8 cellular contexts compared by ENCODE assay signal in genomic region chr16:31142109-31143035, GRCh38. TPM values are rescaled to one million over a fixed set of nuclear protein-coding genes. Genes with fewer than 3 reads are reported as not detected.
DNase-seq lines count a peak whose midpoint lies in the region; ATAC-seq, FAIRE-seq and TF ChIP-seq lines count a peak whose summit lies in the region.

No MANE protein-coding gene starts in this region.

- H2AFZ ChIP-seq in HepG2 (ENCODE audit: low read length): peak overlapping the region; percentile 75

- peak; percentile 99 for TF ChIP-seq RAD21 in HepG2 (CRISPR knock-in tag; IDR thresholded peaks at IDR 0.05)

- intact Hi-C loops in dendritic cell treated with granulocyte-macrophage colony-stimulating factor and Interleukin-4, amounts not matched to agents 40 ng/mL and 50 ng/mL, for 4 days (cut with micrococcal nuclease): loop anchor here (1.0 to 5.0 kb wide), 3 partner anchors 24 to 68 kb away; partner anchors contain the start of genes BCKDK, ZNF646 and ZNF668
- intact Hi-C loops in HepG2 (cut with micrococcal nuclease; ENCODE audit: unreplicated experiment): loop anchor here (1.0 to 10.0 kb wide), 7 partner anchors 25 to 188 kb away; partner anchors contain the start of genes HSD3B7, KAT8, SETD1A and ZNF646

- peaks cover 65% of the 10 kb centered on the region for H3K4me1 ChIP-seq in HepG2 (ENCODE audit: insufficient read depth, low read length)

- no TSS peak for BruUV-seq in HepG2 (replicated peaks; lab: Mats Ljungman, UMichigan)

- no peak for TF ChIP-seq POLR2A in HepG2 (IDR thresholded peaks at IDR 0.05; ENCODE audit: insufficient read depth in 1 of 2, low read depth in 2 of 2, low read length in 2 of 2)

- CTCF ChIA-PET in activated CD4-positive, alpha-beta T cell treated with anti-CD3 and anti-CD28 coated beads, Interleukin-2, amount 10 ng/mL, durations not matched to agents 7 days and 5 days (lab: Charles Lee): interaction anchor here (0.6 to 3.0 kb wide), 63 partner anchors 8 to 726 kb away, joined by 3 to 47 read pairs (median 5); partner anchors contain the start of genes ARMC5, BCKDK, FUS and HSD3B7
- CTCF ChIA-PET in HepG2 (lab: Yijun Ruan, JAX; ENCODE audit: low intra/inter-chr PET ratio, low total read pairs): interaction anchor here (1.2 to 1.9 kb wide), 2 partner anchors 37 to 117 kb away, joined by 3 to 9 read pairs; no protein-coding TSS in a partner anchor

- peak; percentile 50 for FAIRE-seq in HepG2 (lab: Jason Lieb, UNC)

- peaks cover 3% of the 10 kb centered on the region for H3K27me3 Mint-ChIP-seq in activated CD4-positive, alpha-beta T cell treated with anti-CD3 and anti-CD28 coated beads, Interleukin-2, amount 10 ng/mL, durations not matched to agents 7 days and 5 days
- H3K27me3 Mint-ChIP-seq in dendritic cell treated with granulocyte-macrophage colony-stimulating factor and Interleukin-4, amounts not matched to agents 40 ng/mL and 50 ng/mL, for 4 days: no peaks in the 10 kb centered on the region

- peak overlapping the region; percentile 91 for H3K4me2 ChIP-seq in HepG2 (ENCODE audit: low read depth, low read length)

- H3K27me3 ChIP-seq in HepG2 (ENCODE audit: control insufficient read depth in 1 of 2, insufficient read depth in 2 of 2, low read length in 2 of 2): peaks cover 0 to 15% of the 10 kb centered on the region in 2 experiments; a peak in 3 of 5 replicates

- in situ Hi-C loops in HepG2 (cut with HindIII; ENCODE audit: extremely low pct_ligation_motif_present, low pct_unique_long_range_greater_than_20kb): no loop called here

- H3K27ac ChIP-seq in C4-2B (peak overlapping the region; percentile 87), HepG2 (ENCODE audit: extremely low read length, insufficient read depth, low read length) (peak overlapping the region; percentile 80)

- no peaks in the 10 kb centered on the region for H3K79me2 ChIP-seq in HepG2 (ENCODE audit: insufficient read depth, low read length)

- H4K20me1 ChIP-seq in HepG2 (ENCODE audit: insufficient read depth, low read length): no peaks in the 10 kb centered on the region

- WGBS in HepG2 (ENCODE audit: low lambda C conversion rate): 34% methylated on average over 72 of the region's 92 CpGs

- ATAC-seq in GM19372 (IDR thresholded peaks at IDR 0.05; ENCODE audit: low read depth, unreplicated experiment): peak; percentile 84
- peak; percentile 86 for ATAC-seq in HG03521 (IDR thresholded peaks at IDR 0.05; ENCODE audit: unreplicated experiment)
- peak; percentile 74 for ATAC-seq in HepG2

- POLR2A ChIA-PET in activated CD4-positive, alpha-beta T cell treated with anti-CD3 and anti-CD28 coated beads, Interleukin-2, amount 10 ng/mL, durations not matched to agents 7 days and 5 days (lab: Charles Lee): interaction anchor here (0.5 to 1.9 kb wide), 4 partner anchors 13 to 265 kb away, joined by 4 to 9 read pairs (median 6); partner anchors contain the start of genes FUS and KAT8
- POLR2A ChIA-PET in HepG2 (lab: Yijun Ruan, JAX): interaction anchor here (0.6 to 11.4 kb wide), 38 partner anchors 9 to 571 kb away, joined by 3 to 275 read pairs (median 5); partner anchors contain the start of genes ARMC5, BCKDK, FUS and HSD3B7

- peak overlapping the region; percentile 67 for H3K9ac ChIP-seq in HepG2 (ENCODE audit: insufficient read depth, low read depth, low read length)

- no peaks in the 10 kb centered on the region for H3K36me3 Mint-ChIP-seq in activated CD4-positive, alpha-beta T cell treated with anti-CD3 and anti-CD28 coated beads, Interleukin-2, amount 10 ng/mL, durations not matched to agents 7 days and 5 days (ENCODE audit: low read depth)
- peaks cover 54% of the 10 kb centered on the region for H3K36me3 Mint-ChIP-seq in dendritic cell treated with granulocyte-macrophage colony-stimulating factor and Interleukin-4, amounts not matched to agents 40 ng/mL and 50 ng/mL, for 4 days (ENCODE audit: low read depth)

- H3K9me3 ChIP-seq in HepG2 (ENCODE audit: low read length): no peaks in the 10 kb centered on the region

- peak overlapping the region; percentile 39 to 77 (median 64) for H3K4me3 ChIP-seq in HepG2 (replicated peaks in 1 of 3; ENCODE audit: insufficient read depth in 1 of 3, low read depth in 2 of 3, low read length in 3 of 3)

- H3K4me1 Mint-ChIP-seq in activated CD4-positive, alpha-beta T cell treated with anti-CD3 and anti-CD28 coated beads, Interleukin-2, amount 10 ng/mL, durations not matched to agents 7 days and 5 days: peaks cover 27% of the 10 kb centered on the region
- peaks cover 66% of the 10 kb centered on the region for H3K4me1 Mint-ChIP-seq in dendritic cell treated with granulocyte-macrophage colony-stimulating factor and Interleukin-4, amounts not matched to agents 40 ng/mL and 50 ng/mL, for 4 days (ENCODE audit: low read depth)

- TF ChIP-seq CTCF in C4-2B (conservative IDR thresholded peaks at IDR 0.05): peak; percentile 98
- TF ChIP-seq CTCF in HepG2 (CRISPR knock-in tag; IDR thresholded peaks at IDR 0.05): peak; percentile 98

- DNase-seq in NCI-H526 treated with DMSO at 0.1 percent for 48 hours (lab: John Stamatoyannopoulos, UW) (peak; percentile 95), HepG2 (ENCODE audit: low spot score) (peak; percentile 98)
- DNase-seq in activated CD4-positive, alpha-beta T cell treated with anti-CD3 and anti-CD28 coated beads, Interleukin-2, amount 10 ng/mL, durations not matched to agents 7 days and 5 days: peak; percentile 98
- peak; percentile 97 for DNase-seq in stimulated activated CD4-positive, alpha-beta T cell treated with anti-CD3 and anti-CD28 coated beads, Interleukin-2, amount 100 ng/mL, for 48 hours

- peak overlapping the region; percentile 86 for H3K27ac Mint-ChIP-seq in activated CD4-positive, alpha-beta T cell treated with anti-CD3 and anti-CD28 coated beads, Interleukin-2, amount 10 ng/mL, durations not matched to agents 7 days and 5 days
- H3K27ac Mint-ChIP-seq in dendritic cell treated with granulocyte-macrophage colony-stimulating factor and Interleukin-4, amounts not matched to agents 40 ng/mL and 50 ng/mL, for 4 days: peak overlapping the region; percentile 89

- no peaks in the 10 kb centered on the region for H3K36me3 ChIP-seq in HepG2 (replicated peaks in 1 of 2; ENCODE audit: control insufficient read depth in 1 of 2, insufficient read depth in 2 of 2, low read length in 2 of 2)

- no peaks in the 10 kb centered on the region for H3K9me3 Mint-ChIP-seq in activated CD4-positive, alpha-beta T cell treated with anti-CD3 and anti-CD28 coated beads, Interleukin-2, amount 10 ng/mL, durations not matched to agents 7 days and 5 days
- no peaks in the 10 kb centered on the region for H3K9me3 Mint-ChIP-seq in dendritic cell treated with granulocyte-macrophage colony-stimulating factor and Interleukin-4, amounts not matched to agents 40 ng/mL and 50 ng/mL, for 4 days

- peak overlapping the region; percentile 69 for H3K4me3 Mint-ChIP-seq in activated CD4-positive, alpha-beta T cell treated with anti-CD3 and anti-CD28 coated beads, Interleukin-2, amount 10 ng/mL, durations not matched to agents 7 days and 5 days
- H3K4me3 Mint-ChIP-seq in dendritic cell treated with granulocyte-macrophage colony-stimulating factor and Interleukin-4, amounts not matched to agents 40 ng/mL and 50 ng/mL, for 4 days: peak overlapping the region; percentile 65

- TF ChIP-seq EP300 in HepG2 (IDR thresholded peaks at IDR 0.05; ENCODE audit: low read depth in 2 of 2, low read length in 2 of 2): peak; percentile 26 to 27; a peak in 1 of 4 replicates
- peak; percentile 33; the same call in 1 of the 2 replicates for TF ChIP-seq EP300 in HepG2 (CRISPR knock-in tag; IDR thresholded peaks at IDR 0.05; ENCODE audit: borderline replicate concordance)

RNA-seq across cellular contexts. Expression of gene PRSS8, which starts 6.8 kb away (rescaled TPM):
- under 1 TPM in 1 of 2 experiments, not detected in 1; 0.17 TPM for total RNA-seq in activated CD4-positive, alpha-beta T cell treated with anti-CD3 and anti-CD28 coated beads, Interleukin-2, amount 10 ng/mL, durations not matched to agents 7 days and 5 days
- total RNA-seq in HepG2 (2016; rRNA removed; fragmentation: Illumina TruSeq; extraction: Trizol): 1.2 and 2.6 TPM in 2 replicates
- total RNA-seq in HepG2 (2016; cell fraction: cytosol; rRNA removed; fragmentation: Illumina TruSeq; extraction: Trizol; ENCODE audit: low read depth): 0.18 and 0.20 TPM in 2 replicates
- total RNA-seq in HepG2 (2016; cell fraction: insoluble cytoplasmic fraction; rRNA removed; fragmentation: Illumina TruSeq; extraction: Trizol): 1.4 and 2.9 TPM in 2 replicates
- 0.65 and 0.99 TPM in 2 replicates for total RNA-seq in HepG2 (2016; cell fraction: membrane; rRNA removed; fragmentation: Illumina TruSeq; extraction: Trizol)
- 3.0 and 3.8 TPM in 2 replicates for total RNA-seq in HepG2 (2016; cell fraction: nucleus; rRNA removed; fragmentation: Illumina TruSeq; extraction: Trizol)
- polyA plus RNA-seq in HepG2 (2011; rRNA removed): 7.2 and 20.0 TPM in 2 replicates
- polyA plus RNA-seq in HepG2 (2011; cell fraction: cytosol; rRNA removed): 11.2 and 11.7 TPM in 2 replicates
- 8.1 and 15.7 TPM in 2 replicates for polyA plus RNA-seq in HepG2 (2011; cell fraction: nucleus; rRNA removed)
- 12.5 and 34.4 TPM in 2 replicates for polyA plus RNA-seq in HepG2 (2012)
- 0.41 and 0.50 TPM in 2 replicates for polyA plus RNA-seq in HepG2 (2016; cell fraction: cytosol; fragmentation: Illumina TruSeq; extraction: Trizol; ENCODE audit: low read depth)
- polyA plus RNA-seq in HepG2 (2016; cell fraction: insoluble cytoplasmic fraction; fragmentation: Illumina TruSeq; extraction: Trizol; ENCODE audit: low read depth): 1.6 and 1.8 TPM in 2 replicates
- polyA plus RNA-seq in HepG2 (2016; cell fraction: membrane; fragmentation: Illumina TruSeq; extraction: Trizol; ENCODE audit: low read depth): 0.51 and 0.63 TPM in 2 replicates
- 6.6 and 8.0 TPM in 2 replicates for polyA plus RNA-seq in HepG2 (2016; cell fraction: nucleus; fragmentation: Illumina TruSeq; extraction: Trizol; ENCODE audit: insufficient read depth, low read depth)
- polyA minus RNA-seq in HepG2 (2011; rRNA and poly(A)+ RNA removed; ENCODE audit: low replicate concordance): 0.58 and 12.5 TPM in 2 replicates
- polyA minus RNA-seq in HepG2 (2011; cell fraction: cytosol; rRNA and poly(A)+ RNA removed): 5.5 and 9.5 TPM in 2 replicates
- polyA minus RNA-seq in HepG2 (2011; cell fraction: nucleus; rRNA and poly(A)+ RNA removed): 0.77 and 2.7 TPM in 2 replicates

RNA-seq across cellular contexts. Expression of gene PRSS36, which starts 7.5 kb away (rescaled TPM):
- 1 to 10 TPM in 1 of 2 experiments, under 1 TPM in 1; 0.89 to 1.7 TPM for total RNA-seq in activated CD4-positive, alpha-beta T cell treated with anti-CD3 and anti-CD28 coated beads, Interleukin-2, amount 10 ng/mL, durations not matched to agents 7 days and 5 days
- 1.1 and 1.5 TPM in 2 replicates for total RNA-seq in HepG2 (2016; rRNA removed; fragmentation: Illumina TruSeq; extraction: Trizol)
- total RNA-seq in HepG2 (2016; cell fraction: cytosol; rRNA removed; fragmentation: Illumina TruSeq; extraction: Trizol; ENCODE audit: low read depth): 2.5 and 3.6 TPM in 2 replicates
- total RNA-seq in HepG2 (2016; cell fraction: insoluble cytoplasmic fraction; rRNA removed; fragmentation: Illumina TruSeq; extraction: Trizol): 0.79 and 2.2 TPM in 2 replicates
- 3.2 and 4.8 TPM in 2 replicates for total RNA-seq in HepG2 (2016; cell fraction: membrane; rRNA removed; fragmentation: Illumina TruSeq; extraction: Trizol)
- total RNA-seq in HepG2 (2016; cell fraction: nucleus; rRNA removed; fragmentation: Illumina TruSeq; extraction: Trizol): 1.1 and 1.8 TPM in 2 replicates
- 2.1 and 2.7 TPM in 2 replicates for polyA plus RNA-seq in HepG2 (2011; rRNA removed)
- polyA plus RNA-seq in HepG2 (2011; cell fraction: cytosol; rRNA removed): 0.95 and 2.1 TPM in 2 replicates
- polyA plus RNA-seq in HepG2 (2011; cell fraction: nucleus; rRNA removed): 1.9 and 2.8 TPM in 2 replicates
- 0.71 and 1.5 TPM in 2 replicates for polyA plus RNA-seq in HepG2 (2012)
- 2.1 and 2.2 TPM in 2 replicates for polyA plus RNA-seq in HepG2 (2016; cell fraction: cytosol; fragmentation: Illumina TruSeq; extraction: Trizol; ENCODE audit: low read depth)
- 2.1 and 2.5 TPM in 2 replicates for polyA plus RNA-seq in HepG2 (2016; cell fraction: insoluble cytoplasmic fraction; fragmentation: Illumina TruSeq; extraction: Trizol; ENCODE audit: low read depth)
- 0.93 and 4.0 TPM in 2 replicates for polyA plus RNA-seq in HepG2 (2016; cell fraction: membrane; fragmentation: Illumina TruSeq; extraction: Trizol; ENCODE audit: low read depth)
- polyA plus RNA-seq in HepG2 (2016; cell fraction: nucleus; fragmentation: Illumina TruSeq; extraction: Trizol; ENCODE audit: insufficient read depth, low read depth): 1.3 and 3.1 TPM in 2 replicates
- 0.76 and 9.9 TPM in 2 replicates for polyA minus RNA-seq in HepG2 (2011; rRNA and poly(A)+ RNA removed; ENCODE audit: low replicate concordance)
- 0.20 and 0.44 TPM in 2 replicates for polyA minus RNA-seq in HepG2 (2011; cell fraction: cytosol; rRNA and poly(A)+ RNA removed)
- 1.3 TPM in 1 of 2 replicates, not detected in the other for polyA minus RNA-seq in HepG2 (2011; cell fraction: nucleus; rRNA and poly(A)+ RNA removed)

RNA-seq across cellular contexts. Expression of gene KAT8, which starts 24.9 kb away (rescaled TPM):
- 10 to 100 TPM; 63.4 to 67.7 TPM for total RNA-seq in activated CD4-positive, alpha-beta T cell treated with anti-CD3 and anti-CD28 coated beads, Interleukin-2, amount 10 ng/mL, durations not matched to agents 7 days and 5 days
- 69.5 and 79.0 TPM in 2 replicates for total RNA-seq in HepG2 (2016; rRNA removed; fragmentation: Illumina TruSeq; extraction: Trizol)
- total RNA-seq in HepG2 (2016; cell fraction: cytosol; rRNA removed; fragmentation: Illumina TruSeq; extraction: Trizol; ENCODE audit: low read depth): 35.7 and 36.8 TPM in 2 replicates
- total RNA-seq in HepG2 (2016; cell fraction: insoluble cytoplasmic fraction; rRNA removed; fragmentation: Illumina TruSeq; extraction: Trizol): 66.0 and 82.2 TPM in 2 replicates
- total RNA-seq in HepG2 (2016; cell fraction: membrane; rRNA removed; fragmentation: Illumina TruSeq; extraction: Trizol): 28.5 and 33.0 TPM in 2 replicates
- 42.9 and 51.1 TPM in 2 replicates for total RNA-seq in HepG2 (2016; cell fraction: nucleus; rRNA removed; fragmentation: Illumina TruSeq; extraction: Trizol)
- polyA plus RNA-seq in HepG2 (2011; rRNA removed): 84.2 and 85.3 TPM in 2 replicates
- 59.8 and 72.8 TPM in 2 replicates for polyA plus RNA-seq in HepG2 (2011; cell fraction: cytosol; rRNA removed)
- 112 and 113 TPM in 2 replicates for polyA plus RNA-seq in HepG2 (2011; cell fraction: nucleus; rRNA removed)
- 49.1 and 52.0 TPM in 2 replicates for polyA plus RNA-seq in HepG2 (2012)
- polyA plus RNA-seq in HepG2 (2016; cell fraction: cytosol; fragmentation: Illumina TruSeq; extraction: Trizol; ENCODE audit: low read depth): 5.9 and 6.1 TPM in 2 replicates
- polyA plus RNA-seq in HepG2 (2016; cell fraction: insoluble cytoplasmic fraction; fragmentation: Illumina TruSeq; extraction: Trizol; ENCODE audit: low read depth): 58.7 and 63.1 TPM in 2 replicates
- 13.2 and 14.8 TPM in 2 replicates for polyA plus RNA-seq in HepG2 (2016; cell fraction: membrane; fragmentation: Illumina TruSeq; extraction: Trizol; ENCODE audit: low read depth)
- 86.8 and 87.6 TPM in 2 replicates for polyA plus RNA-seq in HepG2 (2016; cell fraction: nucleus; fragmentation: Illumina TruSeq; extraction: Trizol; ENCODE audit: insufficient read depth, low read depth)
- polyA minus RNA-seq in HepG2 (2011; rRNA and poly(A)+ RNA removed; ENCODE audit: low replicate concordance): 37.8 and 50.2 TPM in 2 replicates
- polyA minus RNA-seq in HepG2 (2011; cell fraction: cytosol; rRNA and poly(A)+ RNA removed): 25.3 and 26.2 TPM in 2 replicates
- 37.3 and 44.0 TPM in 2 replicates for polyA minus RNA-seq in HepG2 (2011; cell fraction: nucleus; rRNA and poly(A)+ RNA removed)

RNA-seq across cellular contexts. Expression of gene BCKDK, which starts 34.2 kb away (rescaled TPM):
- 10 to 100 TPM; 23.0 to 23.5 TPM for total RNA-seq in activated CD4-positive, alpha-beta T cell treated with anti-CD3 and anti-CD28 coated beads, Interleukin-2, amount 10 ng/mL, durations not matched to agents 7 days and 5 days
- 24.9 and 25.2 TPM in 2 replicates for total RNA-seq in HepG2 (2016; rRNA removed; fragmentation: Illumina TruSeq; extraction: Trizol)
- total RNA-seq in HepG2 (2016; cell fraction: cytosol; rRNA removed; fragmentation: Illumina TruSeq; extraction: Trizol; ENCODE audit: low read depth): 25.2 and 38.0 TPM in 2 replicates
- total RNA-seq in HepG2 (2016; cell fraction: insoluble cytoplasmic fraction; rRNA removed; fragmentation: Illumina TruSeq; extraction: Trizol): 21.6 and 21.9 TPM in 2 replicates
- 42.8 and 61.6 TPM in 2 replicates for total RNA-seq in HepG2 (2016; cell fraction: membrane; rRNA removed; fragmentation: Illumina TruSeq; extraction: Trizol)
- total RNA-seq in HepG2 (2016; cell fraction: nucleus; rRNA removed; fragmentation: Illumina TruSeq; extraction: Trizol): 12.9 and 14.9 TPM in 2 replicates
- 42.6 and 54.2 TPM in 2 replicates for polyA plus RNA-seq in HepG2 (2011; rRNA removed)
- 29.2 and 38.9 TPM in 2 replicates for polyA plus RNA-seq in HepG2 (2011; cell fraction: cytosol; rRNA removed)
- polyA plus RNA-seq in HepG2 (2011; cell fraction: nucleus; rRNA removed): 119 and 127 TPM in 2 replicates
- polyA plus RNA-seq in HepG2 (2012): 36.4 and 39.6 TPM in 2 replicates
- 61.2 and 88.9 TPM in 2 replicates for polyA plus RNA-seq in HepG2 (2016; cell fraction: cytosol; fragmentation: Illumina TruSeq; extraction: Trizol; ENCODE audit: low read depth)
- 38.3 and 44.6 TPM in 2 replicates for polyA plus RNA-seq in HepG2 (2016; cell fraction: insoluble cytoplasmic fraction; fragmentation: Illumina TruSeq; extraction: Trizol; ENCODE audit: low read depth)
- 82.3 and 100 TPM in 2 replicates for polyA plus RNA-seq in HepG2 (2016; cell fraction: membrane; fragmentation: Illumina TruSeq; extraction: Trizol; ENCODE audit: low read depth)
- polyA plus RNA-seq in HepG2 (2016; cell fraction: nucleus; fragmentation: Illumina TruSeq; extraction: Trizol; ENCODE audit: insufficient read depth, low read depth): 34.1 and 38.8 TPM in 2 replicates
- 34.7 and 50.5 TPM in 2 replicates for polyA minus RNA-seq in HepG2 (2011; rRNA and poly(A)+ RNA removed; ENCODE audit: low replicate concordance)
- polyA minus RNA-seq in HepG2 (2011; cell fraction: cytosol; rRNA and poly(A)+ RNA removed): 23.9 and 34.2 TPM in 2 replicates
- polyA minus RNA-seq in HepG2 (2011; cell fraction: nucleus; rRNA and poly(A)+ RNA removed): 25.6 and 37.4 TPM in 2 replicates

RNA-seq across cellular contexts. Expression of gene FUS, which starts 37.6 kb away (rescaled TPM):
- 100 to 1,000 TPM; 552 to 581 TPM for total RNA-seq in activated CD4-positive, alpha-beta T cell treated with anti-CD3 and anti-CD28 coated beads, Interleukin-2, amount 10 ng/mL, durations not matched to agents 7 days and 5 days
- 64.8 and 68.1 TPM in 2 replicates for total RNA-seq in HepG2 (2016; rRNA removed; fragmentation: Illumina TruSeq; extraction: Trizol)
- total RNA-seq in HepG2 (2016; cell fraction: cytosol; rRNA removed; fragmentation: Illumina TruSeq; extraction: Trizol; ENCODE audit: low read depth): 132 and 135 TPM in 2 replicates
- total RNA-seq in HepG2 (2016; cell fraction: insoluble cytoplasmic fraction; rRNA removed; fragmentation: Illumina TruSeq; extraction: Trizol): 65.7 and 69.2 TPM in 2 replicates
- total RNA-seq in HepG2 (2016; cell fraction: membrane; rRNA removed; fragmentation: Illumina TruSeq; extraction: Trizol): 107 and 110 TPM in 2 replicates
- 164 and 176 TPM in 2 replicates for total RNA-seq in HepG2 (2016; cell fraction: nucleus; rRNA removed; fragmentation: Illumina TruSeq; extraction: Trizol)
- polyA plus RNA-seq in HepG2 (2011; rRNA removed): 168 and 176 TPM in 2 replicates
- polyA plus RNA-seq in HepG2 (2011; cell fraction: cytosol; rRNA removed): 81.1 and 83.9 TPM in 2 replicates
- 401 and 461 TPM in 2 replicates for polyA plus RNA-seq in HepG2 (2011; cell fraction: nucleus; rRNA removed)
- polyA plus RNA-seq in HepG2 (2012): 485 and 576 TPM in 2 replicates
- polyA plus RNA-seq in HepG2 (2016; cell fraction: cytosol; fragmentation: Illumina TruSeq; extraction: Trizol; ENCODE audit: low read depth): 70.9 and 79.9 TPM in 2 replicates
- 475 and 565 TPM in 2 replicates for polyA plus RNA-seq in HepG2 (2016; cell fraction: insoluble cytoplasmic fraction; fragmentation: Illumina TruSeq; extraction: Trizol; ENCODE audit: low read depth)
- 78.4 and 96.5 TPM in 2 replicates for polyA plus RNA-seq in HepG2 (2016; cell fraction: membrane; fragmentation: Illumina TruSeq; extraction: Trizol; ENCODE audit: low read depth)
- 1,051 and 1,103 TPM in 2 replicates for polyA plus RNA-seq in HepG2 (2016; cell fraction: nucleus; fragmentation: Illumina TruSeq; extraction: Trizol; ENCODE audit: insufficient read depth, low read depth)
- polyA minus RNA-seq in HepG2 (2011; rRNA and poly(A)+ RNA removed; ENCODE audit: low replicate concordance): 149 and 213 TPM in 2 replicates
- polyA minus RNA-seq in HepG2 (2011; cell fraction: cytosol; rRNA and poly(A)+ RNA removed): 117 and 135 TPM in 2 replicates
- polyA minus RNA-seq in HepG2 (2011; cell fraction: nucleus; rRNA and poly(A)+ RNA removed): 379 and 413 TPM in 2 replicates

Comparison
In these comparisons a context has a peak if more than half of its experiments do, and no peak if none do; other contexts are left out.
1. Peak in every context shown above with its lines: DNase-seq, ATAC-seq, H3K4me3 ChIP-seq and H3K27ac ChIP-seq.